In the genomic region with DNA sequence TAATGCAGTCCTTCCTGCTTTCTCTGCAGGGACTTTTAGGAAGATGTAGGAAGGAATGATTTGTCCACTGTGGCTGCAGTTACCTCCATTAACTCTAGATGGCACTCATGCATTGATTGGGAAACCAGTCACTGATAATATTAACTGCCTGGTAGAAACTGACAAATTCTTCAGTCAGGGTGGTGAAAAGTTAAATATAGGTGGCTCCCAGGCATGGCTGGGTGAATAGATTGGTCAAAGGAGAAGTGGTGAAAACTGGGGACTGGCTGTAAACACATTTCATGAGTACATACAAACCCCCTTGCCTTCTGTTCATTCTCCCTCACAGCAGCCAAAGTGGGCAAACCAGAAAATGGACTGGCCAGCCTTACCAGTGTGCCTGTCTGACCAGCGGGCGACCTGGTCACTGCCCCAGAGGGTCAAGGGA, we compare ENCODE assay signal across 8 cellular contexts.
DNase-seq lines count a peak whose midpoint lies in the region; ATAC-seq and TF ChIP-seq lines count a peak whose summit lies in the region.

No MANE protein-coding gene starts in this region.

- POLR2A ChIA-PET in PC-3 (lab: Charles Lee; ENCODE audit: unreplicated experiment) = no interaction called here
- POLR2A ChIA-PET in activated CD4-positive, alpha-beta memory T cell treated with anti-CD3 and anti-CD28 coated beads for 36 hours (lab: Charles Lee) = no interaction called here

- DNase-seq in COLO668 (lab: John Stamatoyannopoulos, UW; ENCODE audit: unreplicated experiment) = peak; percentile 47
- peak; percentile 38 for DNase-seq in HS-5 (ENCODE audit: low read depth)
- peak; percentile 90 for DNase-seq in PC-3
- DNase-seq in endodermal cell = peak; percentile 88
- peak in 1 of 2 experiments; percentile 64 for DNase-seq in mesothelial cell of epicardium (ENCODE audit: low spot score in 2 of 2, unreplicated experiment in 2 of 2)
- DNase-seq in activated CD4-positive, alpha-beta memory T cell treated with anti-CD3 and anti-CD28 coated beads for 36 hours = no peak
- no peak for DNase-seq in cerebellar nuclear complex (lab: John Stamatoyannopoulos, UW)

- H3K4me3 Mint-ChIP-seq in endodermal cell (no peak overlapping the region), mesothelial cell of epicardium (no peak overlapping the region)
- no peak overlapping the region for H3K4me3 Mint-ChIP-seq in activated CD4-positive, alpha-beta memory T cell treated with anti-CD3 and anti-CD28 coated beads for 36 hours

- H3K9me2 ChIP-seq in PC-3 (replicated peaks; ENCODE audit: low read length) = no peaks in the 10 kb centered on the region

- H3K9ac ChIP-seq in PC-3 (ENCODE audit: low read length) (peak overlapping the region; percentile 87), endodermal cell (ENCODE audit: extremely low read depth, low read length, poor library complexity, severe bottlenecking) (no peak overlapping the region)

- H3K79me2 ChIP-seq in PC-3 (ENCODE audit: low read length) = peaks cover 14% of the 10 kb centered on the region

- H3K27me3 Mint-ChIP-seq in endodermal cell (ENCODE audit: insufficient read depth) (no peaks in the 10 kb centered on the region), mesothelial cell of epicardium (ENCODE audit: low read depth) (no peaks in the 10 kb centered on the region)
- H3K27me3 Mint-ChIP-seq in activated CD4-positive, alpha-beta memory T cell treated with anti-CD3 and anti-CD28 coated beads for 36 hours = no peaks in the 10 kb centered on the region

- peaks cover 14% of the 10 kb centered on the region for H3K4me1 Mint-ChIP-seq in endodermal cell
- H3K4me1 Mint-ChIP-seq in mesothelial cell of epicardium = peaks cover 16% of the 10 kb centered on the region
- H3K4me1 Mint-ChIP-seq in activated CD4-positive, alpha-beta memory T cell treated with anti-CD3 and anti-CD28 coated beads for 36 hours (ENCODE audit: low read depth) = no peaks in the 10 kb centered on the region

- no TSS peak for BruUV-seq in PC-3 (replicated peaks; lab: Mats Ljungman, UMichigan)

- no peaks in the 10 kb centered on the region for H4K20me1 ChIP-seq in PC-3 (ENCODE audit: low read length)

- intact Hi-C loops in PC-3 (cut with micrococcal nuclease) = loop anchor here (1.0 to 5.0 kb wide), 6 partner anchors 64 to 353 kb away; no protein-coding TSS in a partner anchor
- intact Hi-C loops in activated CD4-positive, alpha-beta memory T cell treated with anti-CD3 and anti-CD28 coated beads for 36 hours (cut with micrococcal nuclease) = loop anchor here (2.0 to 10.0 kb wide), 2 partner anchors 206 to 282 kb away; no protein-coding TSS in a partner anchor

- CTCF ChIA-PET in PC-3 (lab: Charles Lee) = no interaction called here
- CTCF ChIA-PET in activated CD4-positive, alpha-beta memory T cell treated with anti-CD3 and anti-CD28 coated beads for 36 hours (lab: Charles Lee) = no interaction called here

- H3K36me3 Mint-ChIP-seq in endodermal cell (ENCODE audit: low read depth) (no peaks in the 10 kb centered on the region), mesothelial cell of epicardium (no peaks in the 10 kb centered on the region)
- no peaks in the 10 kb centered on the region for H3K36me3 Mint-ChIP-seq in activated CD4-positive, alpha-beta memory T cell treated with anti-CD3 and anti-CD28 coated beads for 36 hours

- H2AFZ ChIP-seq in PC-3 (ENCODE audit: low read length) = no peak overlapping the region

- H3K4me1 ChIP-seq in PC-3 (ENCODE audit: insufficient read depth, low read length) (peaks cover 52% of the 10 kb centered on the region), endodermal cell (ENCODE audit: control insufficient read depth, insufficient read depth, low read length) (peaks cover 6% of the 10 kb centered on the region)

- 93 to 100% methylated on average over 2 of the region's 2 CpGs for WGBS in endodermal cell (ENCODE audit: insufficient coverage in 1 of 2, insufficient read length in 1 of 2), 2 experiments

- TF ChIP-seq CTCF in PC-3 (conservative IDR thresholded peaks at IDR 0.05; ENCODE audit: low read depth, low read length) (peak; percentile 87), endodermal cell (conservative IDR thresholded peaks at IDR 0.05) (peak; percentile 90), mesothelial cell of epicardium (IDR thresholded peaks at IDR 0.05; ENCODE audit: unreplicated experiment) (peak; percentile 85)

- H3K4me3 ChIP-seq in PC-3 (ENCODE audit: low read length) = peak overlapping the region; percentile 52; the same call in 1 of the 2 replicates
- no peak overlapping the region for H3K4me3 ChIP-seq in endodermal cell (ENCODE audit: low read length)

- H3K9me3 ChIP-seq in PC-3 (ENCODE audit: low read length) (no peaks in the 10 kb centered on the region), endodermal cell (ENCODE audit: control insufficient read depth, low read length) (no peaks in the 10 kb centered on the region)

- peak overlapping the region; percentile 83 for H3K4me2 ChIP-seq in PC-3 (ENCODE audit: low read length)

- ATAC-seq in PC-3 (no peak), HG02973 (IDR thresholded peaks at IDR 0.05; ENCODE audit: unreplicated experiment) (no peak)

- H3K9me3 Mint-ChIP-seq in endodermal cell (no peaks in the 10 kb centered on the region), mesothelial cell of epicardium (no peaks in the 10 kb centered on the region)
- H3K9me3 Mint-ChIP-seq in activated CD4-positive, alpha-beta memory T cell treated with anti-CD3 and anti-CD28 coated beads for 36 hours = no peaks in the 10 kb centered on the region

- H3K27ac ChIP-seq in PC-3 (ENCODE audit: low read length) (peak overlapping the region; percentile 99), endodermal cell (ENCODE audit: low read depth, low read length) (no peak overlapping the region)

- H3F3A ChIP-seq in PC-3 (ENCODE audit: low read length, unreplicated experiment) = peaks cover 18% of the 10 kb centered on the region

- no peaks in the 10 kb centered on the region for H3K36me3 ChIP-seq in PC-3 (ENCODE audit: low read depth, low read length)
- H3K36me3 ChIP-seq in endodermal cell (ENCODE audit: control insufficient read depth, insufficient read depth, low read length) = no peaks in the 10 kb centered on the region

- H3K27ac Mint-ChIP-seq in endodermal cell (no peak overlapping the region), mesothelial cell of epicardium (peak overlapping the region; percentile 58)
- no peak overlapping the region for H3K27ac Mint-ChIP-seq in activated CD4-positive, alpha-beta memory T cell treated with anti-CD3 and anti-CD28 coated beads for 36 hours

- H3K27me3 ChIP-seq in PC-3 (ENCODE audit: low read length) (no peaks in the 10 kb centered on the region), endodermal cell (ENCODE audit: control insufficient read depth, insufficient read depth, low read length, poor library complexity, severe bottlenecking) (no peaks in the 10 kb centered on the region)

Comparison
In these comparisons a context has a peak if more than half of its experiments do, and no peak if none do; other contexts are left out.
1. DNase-seq: peak in COLO668 (single experiment), HS-5 (single experiment), PC-3 (single experiment) and endodermal cell (single experiment); none in activated CD4-positive, alpha-beta memory T cell treated with anti-CD3 and anti-CD28 coated beads for 36 hours (single experiment) and cerebellar nuclear complex (0 of 2).
2. Peak in every context shown above with its lines, with median percentiles within 50 percentile points of each other: CTCF ChIP-seq.